Comparison of ENCODE assay signal across 15 cellular contexts in genomic region chr6:96162711-96163120, GRCh38.
DNase-seq lines count a peak whose midpoint lies in the region; ATAC-seq and TF ChIP-seq lines count a peak whose summit lies in the region.
"Had no signal": no experiment of that assay in that cellular context is flagged by ENCODE, and none has a peak within 500 bp of the region (broad histone marks: within the 10 kb centered on the region; RNA-seq: fewer than 3 reads in every experiment).

No MANE protein-coding gene starts in this region.

- no peak overlapping the region for H3K4me3 ChIP-seq in endodermal cell (ENCODE audit: low read length)
- H3K4me3 ChIP-seq in neural progenitor cell: no peak overlapping the region
- no peak overlapping the region for H3K4me3 ChIP-seq in prostate gland
- H3K4me3 ChIP-seq: BLaER1 treated with 17β-estradiol and CSF1 and Interleukin-3, amounts not matched to agents 10 nM and 100 nM; SJSA1 had no signal

- H3K36me3 Mint-ChIP-seq in H9 (ENCODE audit: insufficient read depth in 1 of 3, low read depth in 3 of 3) (peaks cover 0 to 10% (median 7%) of the 10 kb centered on the region in 3 experiments; a peak in 4 of 7 replicates), endodermal cell (ENCODE audit: low read depth) (no peaks in the 10 kb centered on the region), neural progenitor cell (no peaks in the 10 kb centered on the region), type B pancreatic cell (no peaks in the 10 kb centered on the region)
- H3K36me3 Mint-ChIP-seq: CD8-positive, alpha-beta memory T cell had no signal

- no peak overlapping the region for H4K8ac ChIP-seq in H9 (replicated peaks; ENCODE audit: insufficient read length, low read depth, low read length)

- TF ChIP-seq POLR2A in prostate gland (IDR thresholded peaks at IDR 0.05): no peak

- H3K4me3 Mint-ChIP-seq in H9 (peak overlapping the region; percentile 14 to 36; a peak in 2 of 5 replicates), endodermal cell (no peak overlapping the region), neural progenitor cell (no peak overlapping the region), type B pancreatic cell (no peak overlapping the region)
- H3K4me3 Mint-ChIP-seq: CD8-positive, alpha-beta memory T cell had no signal

- no peak for ATAC-seq in GM18873 (IDR thresholded peaks at IDR 0.05; ENCODE audit: low FRiP score, unreplicated experiment)

- no peak overlapping the region for H3T11ph ChIP-seq in H9 (ENCODE audit: low read length)

- H3K14ac ChIP-seq in H9 (ENCODE audit: insufficient read depth, low read length): no peak overlapping the region

- H3K79me1 ChIP-seq in H9 (ENCODE audit: insufficient read depth, low read depth, low read length, poor library complexity, severe bottlenecking): no peaks in the 10 kb centered on the region

- H3K4me1 Mint-ChIP-seq in H9 (peaks cover 35 to 40% of the 10 kb centered on the region in 2 experiments), endodermal cell (peaks cover 12% of the 10 kb centered on the region), neural progenitor cell (no peaks in the 10 kb centered on the region), type B pancreatic cell (ENCODE audit: unreplicated experiment) (no peaks in the 10 kb centered on the region)

- H2AFZ ChIP-seq in H9 (ENCODE audit: low read length) (no peak overlapping the region), neural progenitor cell (replicated peaks) (no peak overlapping the region)

- no peaks in the 10 kb centered on the region for H3K27me3 Mint-ChIP-seq in H9 (ENCODE audit: low read depth)
- no peaks in the 10 kb centered on the region for H3K27me3 Mint-ChIP-seq in endodermal cell (ENCODE audit: insufficient read depth)
- H3K27me3 Mint-ChIP-seq in neural progenitor cell (ENCODE audit: insufficient read depth, low read depth): no peaks in the 10 kb centered on the region
- H3K27me3 Mint-ChIP-seq in type B pancreatic cell: no peaks in the 10 kb centered on the region

- no peaks in the 10 kb centered on the region for H3K27me3 ChIP-seq in H9 (ENCODE audit: insufficient read depth, low read length)
- no peaks in the 10 kb centered on the region for H3K27me3 ChIP-seq in endodermal cell (ENCODE audit: control insufficient read depth, insufficient read depth, low read length, poor library complexity, severe bottlenecking)
- H3K27me3 ChIP-seq in neural progenitor cell: no peaks in the 10 kb centered on the region
- no peaks in the 10 kb centered on the region for H3K27me3 ChIP-seq in prostate gland (replicated peaks; ENCODE audit: insufficient read depth)
- H3K27me3 ChIP-seq: BLaER1 treated with 17β-estradiol and CSF1 and Interleukin-3, amounts not matched to agents 10 nM and 100 nM; SJSA1 had no signal

- H3F3A ChIP-seq in neural progenitor cell (ENCODE audit: low read depth): peaks cover 10% of the 10 kb centered on the region

- H2BK5ac ChIP-seq in H9 (ENCODE audit: insufficient read length, low read length): peak overlapping the region; percentile 18

- H2BK12ac ChIP-seq in H9 (ENCODE audit: insufficient read length, low read depth, low read length): no peak overlapping the region

- H3K36me3 ChIP-seq in endodermal cell (ENCODE audit: control insufficient read depth, insufficient read depth, low read length): no peaks in the 10 kb centered on the region
- no peaks in the 10 kb centered on the region for H3K36me3 ChIP-seq in neural progenitor cell
- no peaks in the 10 kb centered on the region for H3K36me3 ChIP-seq in prostate gland
- H3K36me3 ChIP-seq: BLaER1 treated with 17β-estradiol and CSF1 and Interleukin-3, amounts not matched to agents 10 nM and 100 nM; SJSA1 had no signal

- H3K23ac ChIP-seq in H9 (ENCODE audit: insufficient read length, low read depth, low read length): no peak overlapping the region

- no peaks in the 10 kb centered on the region for H4K20me1 ChIP-seq in H9 (ENCODE audit: control insufficient read depth, insufficient read depth, insufficient read length)
- H4K20me1 ChIP-seq in neural progenitor cell (ENCODE audit: low read depth): no peaks in the 10 kb centered on the region
- H4K20me1 ChIP-seq: BLaER1 treated with 17β-estradiol and CSF1 and Interleukin-3, amounts not matched to agents 10 nM and 100 nM had no signal

- H3K4me1 ChIP-seq in H9 (ENCODE audit: insufficient read depth, low read length): peaks cover 2% of the 10 kb centered on the region; the same call in 1 of the 2 replicates
- no peaks in the 10 kb centered on the region for H3K4me1 ChIP-seq in endodermal cell (ENCODE audit: control insufficient read depth, insufficient read depth, low read length)
- H3K4me1 ChIP-seq in neural progenitor cell: peaks cover 12% of the 10 kb centered on the region
- H3K4me1 ChIP-seq in prostate gland (replicated peaks): no peaks in the 10 kb centered on the region
- H3K4me1 ChIP-seq: BLaER1 treated with 17β-estradiol and CSF1 and Interleukin-3, amounts not matched to agents 10 nM and 100 nM; SJSA1 had no signal

- peak overlapping the region; percentile 6 for H3K4me2 ChIP-seq in H9 (ENCODE audit: insufficient read depth, insufficient read length, low read length)
- peak overlapping the region; percentile 24 for H3K4me2 ChIP-seq in neural progenitor cell
- H3K4me2 ChIP-seq: BLaER1 treated with 17β-estradiol and CSF1 and Interleukin-3, amounts not matched to agents 10 nM and 100 nM had no signal

- DNase-seq in H9 (peak; percentile 70), endodermal cell (peak; percentile 67), iPS-NIHi11 (ENCODE audit: low spot score) (peak; percentile 57), neural progenitor cell (ENCODE audit: low spot score) (peak; percentile 4), type B pancreatic cell (ENCODE audit: extremely low spot score, unreplicated experiment) (no peak), prostate gland (ENCODE audit: low spot score) (no peak), HuH-7.5 (ENCODE audit: low spot score) (no peak)
- DNase-seq: CD8-positive, alpha-beta memory T cell; DMS79 treated with DMSO at 0.1 percent for 48 hours; NCI-H187 treated with DMSO at 0.1 percent for 48 hours; NCI-H2171; NCI-H774 had no signal

- H2BK20ac ChIP-seq in H9 (ENCODE audit: low read depth, low read length, poor library complexity, severe bottlenecking): no peak overlapping the region

- no peak overlapping the region for H4K5ac ChIP-seq in H9 (ENCODE audit: insufficient read length, low read depth, low read length)

- no peak for TF ChIP-seq CTCF in H9 (conservative IDR thresholded peaks at IDR 0.05)
- TF ChIP-seq CTCF in endodermal cell (conservative IDR thresholded peaks at IDR 0.05): no peak
- TF ChIP-seq CTCF in neural progenitor cell (IDR thresholded peaks at IDR 0.05): no peak
- no peak for TF ChIP-seq CTCF in type B pancreatic cell (conservative IDR thresholded peaks at IDR 0.05)
- no peak for TF ChIP-seq CTCF in prostate gland (IDR thresholded peaks at IDR 0.05)

- H3K9me3 Mint-ChIP-seq in H9 (no peaks in the 10 kb centered on the region), endodermal cell (no peaks in the 10 kb centered on the region), neural progenitor cell (no peaks in the 10 kb centered on the region), type B pancreatic cell (no peaks in the 10 kb centered on the region)
- H3K9me3 Mint-ChIP-seq: CD8-positive, alpha-beta memory T cell had no signal

- no peak overlapping the region for H2BK120ac ChIP-seq in H9 (ENCODE audit: low read depth, low read length, poor library complexity, severe bottlenecking)

- H3K27ac ChIP-seq in H9 (ENCODE audit: insufficient read length, low read depth, low read length) (peak overlapping the region; percentile 75), endodermal cell (ENCODE audit: low read depth, low read length) (no peak overlapping the region), neural progenitor cell (peak overlapping the region; percentile 33), prostate gland (no peak overlapping the region)
- H3K27ac ChIP-seq: BLaER1 treated with 17β-estradiol and CSF1 and Interleukin-3, amounts not matched to agents 10 nM and 100 nM; SJSA1 had no signal

- H3K9me3 ChIP-seq in H9 (ENCODE audit: control insufficient read depth, low read depth, low read length): no peaks in the 10 kb centered on the region
- no peaks in the 10 kb centered on the region for H3K9me3 ChIP-seq in endodermal cell (ENCODE audit: control insufficient read depth, low read length)
- no peaks in the 10 kb centered on the region for H3K9me3 ChIP-seq in neural progenitor cell (ENCODE audit: low read depth)
- H3K9me3 ChIP-seq in prostate gland: no peaks in the 10 kb centered on the region
- H3K9me3 ChIP-seq: BLaER1 treated with 17β-estradiol and CSF1 and Interleukin-3, amounts not matched to agents 10 nM and 100 nM; SJSA1 had no signal

- no peak overlapping the region for H3K18ac ChIP-seq in H9 (ENCODE audit: insufficient read length, low read depth, low read length)

- H4K91ac ChIP-seq in H9 (ENCODE audit: insufficient read length, low read depth, low read length): no peak overlapping the region

- H3K9ac ChIP-seq in H9 (ENCODE audit: extremely low read depth, insufficient read length, low read length) (no peak overlapping the region), endodermal cell (ENCODE audit: extremely low read depth, low read length, poor library complexity, severe bottlenecking) (no peak overlapping the region), neural progenitor cell (no peak overlapping the region)
- H3K9ac ChIP-seq: BLaER1 treated with 17β-estradiol and CSF1 and Interleukin-3, amounts not matched to agents 10 nM and 100 nM had no signal

- H3K4ac ChIP-seq in H9 (ENCODE audit: low read depth, low read length): no peak overlapping the region

- peak overlapping the region; percentile 93 to 98 (median 95) for H3K27ac Mint-ChIP-seq in H9
- peak overlapping the region; percentile 62 for H3K27ac Mint-ChIP-seq in endodermal cell
- H3K27ac Mint-ChIP-seq in neural progenitor cell: no peak overlapping the region
- no peak overlapping the region for H3K27ac Mint-ChIP-seq in type B pancreatic cell
- H3K27ac Mint-ChIP-seq: CD8-positive, alpha-beta memory T cell had no signal

- intact Hi-C loops in prostate gland (cut with DNase I): no loop called here

- H3K79me2 ChIP-seq in H9 (ENCODE audit: insufficient read depth, low read length) (no peaks in the 10 kb centered on the region), neural progenitor cell (ENCODE audit: low read depth) (no peaks in the 10 kb centered on the region)

- H2AK5ac ChIP-seq in H9 (ENCODE audit: insufficient read length, low read length): no peak overlapping the region

- whole genome bisulfite sequencing in H9 (ENCODE audit: extremely low coverage, insufficient read length, low lambda C conversion rate): no CpG with 5 or more reads among the region's 2 CpGs
- 13 to 40% methylated on average over 1 to 2 of the region's 2 CpGs for WGBS in endodermal cell (ENCODE audit: insufficient coverage in 1 of 2, insufficient read length in 1 of 2), 2 experiments
- WGBS in prostate gland: 41% methylated on average over 2 of the region's 2 CpGs

- no peaks in the 10 kb centered on the region for H3K23me2 ChIP-seq in H9 (ENCODE audit: insufficient read length, low read depth, low read length, poor library complexity, severe bottlenecking)

- no peak overlapping the region for H3K56ac ChIP-seq in H9 (ENCODE audit: insufficient read length, low read depth, low read length)

- no peak overlapping the region for H2BK15ac ChIP-seq in H9 (ENCODE audit: low read depth, low read length)

Comparison
In these comparisons a context has a peak if more than half of its experiments do, and no peak if none do; other contexts are left out.
1. DNase-seq: peak in H9 (single experiment), endodermal cell (single experiment), iPS-NIHi11 (single experiment) and neural progenitor cell (single experiment); none in type B pancreatic cell (single experiment), prostate gland (single experiment) and HuH-7.5 (single experiment).
2. H3K27ac ChIP-seq: peak in H9 (single experiment) and neural progenitor cell (single experiment); none in endodermal cell (single experiment) and prostate gland (0 of 2).
3. H3K27ac Mint-ChIP-seq: peak in H9 (3 of 3) and endodermal cell (single experiment); none in neural progenitor cell (single experiment) and type B pancreatic cell (single experiment).
4. H3K4me3 Mint-ChIP-seq: peak in H9 (2 of 2); none in endodermal cell (single experiment), neural progenitor cell (single experiment) and type B pancreatic cell (single experiment).